In genomic region chr13:112968380-112968909, GRCh38 we compare ENCODE assay signal across 8 cellular contexts. TPM values are rescaled to one million over a fixed set of nuclear protein-coding genes. Genes with fewer than 3 reads are reported as not detected.
DNase-seq lines count a peak whose midpoint lies in the region; ATAC-seq lines count a peak whose summit lies in the region.

No MANE protein-coding gene starts in this region.

- H3K27me3 Mint-ChIP-seq in stimulated activated naive CD8-positive, alpha-beta T cell treated with anti-CD3 and anti-CD28 coated beads, Interleukin-15, amount 100 ng/mL, for 72 hours = no peaks in the 10 kb centered on the region

- H3K4me3 Mint-ChIP-seq in stimulated activated naive CD8-positive, alpha-beta T cell treated with anti-CD3 and anti-CD28 coated beads, Interleukin-15, amount 100 ng/mL, for 72 hours = peak overlapping the region; percentile 87 to 95

- H3K9me3 Mint-ChIP-seq in stimulated activated naive CD8-positive, alpha-beta T cell treated with anti-CD3 and anti-CD28 coated beads, Interleukin-15, amount 100 ng/mL, for 72 hours = peaks cover 5 to 10% of the 10 kb centered on the region in 2 donors

- peak; percentile 31 to 41 for DNase-seq in NCI-H524 (lab: John Stamatoyannopoulos, UW)
- DNase-seq in NCI-H524 treated with DMSO at 0.1 percent for 48 hours (lab: John Stamatoyannopoulos, UW) = no peak
- peak in 4 of 5 experiments; percentile 17 to 48 (median 38) for DNase-seq in T-helper 2 cell
- DNase-seq in cerebellum (ENCODE audit: low spot score) = peak; percentile 74
- peak; percentile 57 for DNase-seq in mucosa of gallbladder (ENCODE audit: low spot score)
- peak; percentile 41 to 52 for DNase-seq in stimulated activated naive CD8-positive, alpha-beta T cell treated with anti-CD3 and anti-CD28 coated beads, Interleukin-15, amount 100 ng/mL, for 72 hours

- peaks cover 44% of the 10 kb centered on the region for H3K4me1 Mint-ChIP-seq in stimulated activated naive CD8-positive, alpha-beta T cell treated with anti-CD3 and anti-CD28 coated beads, Interleukin-15, amount 100 ng/mL, for 72 hours

- peak; percentile 54 for ATAC-seq in stimulated activated naive CD8-positive, alpha-beta T cell treated with anti-CD3 and anti-CD28 coated beads, Interleukin-15, amount 100 ng/mL, for 72 hours
- ATAC-seq in HG03469 (IDR thresholded peaks at IDR 0.05; ENCODE audit: unreplicated experiment) = no peak
- no peak for ATAC-seq in HG03095 (IDR thresholded peaks at IDR 0.05; ENCODE audit: unreplicated experiment)

- H3K27ac Mint-ChIP-seq in stimulated activated naive CD8-positive, alpha-beta T cell treated with anti-CD3 and anti-CD28 coated beads, Interleukin-15, amount 100 ng/mL, for 72 hours = no peak overlapping the region

RNA-seq across cellular contexts. Expression of gene MCF2L, which starts 0.6 kb away (rescaled TPM):
- total RNA-seq in cerebellum = 109 TPM
- 91.8 TPM for total RNA-seq in mucosa of gallbladder
